Comparison of ENCODE assay signal across 14 cellular contexts in the genomic region with DNA sequence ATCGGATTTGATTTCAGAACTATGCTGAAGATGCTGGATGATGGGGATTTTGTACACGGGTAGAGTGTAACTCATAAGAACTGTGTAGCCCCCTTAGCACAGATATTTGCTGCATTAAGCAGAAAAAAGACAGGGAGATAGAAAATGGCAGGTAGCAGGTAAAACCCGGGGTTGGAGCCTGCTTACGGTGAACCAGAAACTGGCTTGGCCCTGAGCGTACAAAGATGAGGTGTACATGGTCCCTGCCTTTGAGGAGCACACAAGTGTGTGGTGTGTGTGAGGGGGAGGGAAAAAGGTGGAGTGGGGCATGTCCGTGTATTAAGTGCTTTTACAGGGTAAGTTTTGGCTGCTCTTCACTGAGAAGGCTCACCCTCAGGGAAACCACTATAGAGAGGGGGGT. TPM values are rescaled to one million over a fixed set of nuclear protein-coding genes. Genes with fewer than 3 reads are reported as not detected.
DNase-seq lines count a peak whose midpoint lies in the region; ATAC-seq and TF ChIP-seq lines count a peak whose summit lies in the region.
"Had no signal": no experiment of that assay in that cellular context is flagged by ENCODE, and none has a peak within 500 bp of the region (broad histone marks: within the 10 kb centered on the region; RNA-seq: fewer than 3 reads in every experiment).

No MANE protein-coding gene starts in this region.

- H3K4me3 ChIP-seq in right atrium auricular region (no peak overlapping the region), ascending aorta (peak overlapping the region; percentile 81 to 89), muscle layer of duodenum (ENCODE audit: low read depth in 1 of 2, low read length in 2 of 2) (peak overlapping the region; percentile 10 to 30), uterus (no peak overlapping the region), testis (no peak overlapping the region)

- DNase-seq in right atrium auricular region (ENCODE audit: low spot score) = no peak
- DNase-seq in left cardiac atrium = no peak
- peak in 1 of 2 donors; percentile 58 for DNase-seq in ascending aorta (ENCODE audit: low spot score in 2 of 2)
- DNase-seq in uterus = no peak
- no peak for DNase-seq in testis
- DNase-seq: activated gamma-delta T cell treated with Interleukin-2 at 50 U/mL for 16 hours, erythroblast, NCI-H1105, NCI-H446 treated with DMSO at 0.1 percent for 48 hours, OCI-M1 had no signal

- H3K36me3 ChIP-seq in right atrium auricular region = no peaks in the 10 kb centered on the region
- H3K36me3 ChIP-seq in ascending aorta = no peaks in the 10 kb centered on the region
- no peaks in the 10 kb centered on the region for H3K36me3 ChIP-seq in muscle layer of duodenum (ENCODE audit: control insufficient read depth in 1 of 2, insufficient read depth in 2 of 2, low read length in 2 of 2)
- H3K36me3 ChIP-seq in uterus = no peaks in the 10 kb centered on the region
- no peaks in the 10 kb centered on the region for H3K36me3 ChIP-seq in testis (ENCODE audit: low read depth, missing control alignments)

- H3K9me3 ChIP-seq in right atrium auricular region (no peaks in the 10 kb centered on the region), ascending aorta (no peaks in the 10 kb centered on the region), muscle layer of duodenum (ENCODE audit: control insufficient read depth in 1 of 2, low read length in 2 of 2) (no peaks in the 10 kb centered on the region), uterus (no peaks in the 10 kb centered on the region), testis (no peaks in the 10 kb centered on the region)

- no peak for TF ChIP-seq POLR2A in uterus (IDR thresholded peaks at IDR 0.05)
- no peak for TF ChIP-seq POLR2A in testis (IDR thresholded peaks at IDR 0.05)

- ATAC-seq in left cardiac atrium = no peak
- ATAC-seq in HG02678 (IDR thresholded peaks at IDR 0.05; ENCODE audit: unreplicated experiment) = no peak
- ATAC-seq: activated CD4-positive, CD25-positive, alpha-beta regulatory T cell treated with anti-CD3 and anti-CD28 coated beads, Interleukin-2, amount 50 U/mL, for 24 hours had no signal

- H3K27ac ChIP-seq in right atrium auricular region (peak overlapping the region; percentile 97 to 98), ascending aorta (peak overlapping the region; percentile 74 to 98), muscle layer of duodenum (ENCODE audit: low read length) (peak overlapping the region; percentile 82), uterus (peak overlapping the region; percentile 94 to 95), testis (no peak overlapping the region)
- H3K27ac ChIP-seq: C4-2B had no signal

- intact Hi-C loops in left cardiac atrium (cut with DNase I) = loop anchor here (10.0 kb wide), 4 partner anchors 107 to 797 kb away; a partner anchor contains a TSS
- intact Hi-C loops in ascending aorta (cut with DNase I) = no loop called here
- intact Hi-C loops in uterus (cut with DNase I; ENCODE audit: low total_unique reads) = loop anchor here (10.0 kb wide), 1 partner anchor 107 kb away; no protein-coding TSS in a partner anchor
- intact Hi-C loops in testis (cut with DNase I; ENCODE audit: low total_unique reads) = no loop called here

- H3K4me1 ChIP-seq in right atrium auricular region (peaks cover 0 to 79% of the 10 kb centered on the region in 2 donors), ascending aorta (peaks cover 0 to 43% of the 10 kb centered on the region in 2 donors), muscle layer of duodenum (ENCODE audit: control insufficient read depth in 1 of 2, insufficient read depth in 2 of 2, low read length in 2 of 2) (peaks cover 19 to 31% of the 10 kb centered on the region in 2 donors), uterus (peaks cover 0 to 4% of the 10 kb centered on the region in 2 donors), testis (peaks cover 12% of the 10 kb centered on the region)

- TF ChIP-seq CTCF in right atrium auricular region (IDR thresholded peaks at IDR 0.05) (no peak), ascending aorta (IDR thresholded peaks at IDR 0.05) (no peak), uterus (IDR thresholded peaks at IDR 0.05) (no peak), testis (IDR thresholded peaks at IDR 0.05) (no peak)

- H3K27me3 ChIP-seq in right atrium auricular region = no peaks in the 10 kb centered on the region
- H3K27me3 ChIP-seq in ascending aorta = no peaks in the 10 kb centered on the region
- no peaks in the 10 kb centered on the region for H3K27me3 ChIP-seq in muscle layer of duodenum (ENCODE audit: low read depth, low read length)
- H3K27me3 ChIP-seq in uterus = no peaks in the 10 kb centered on the region
- no peaks in the 10 kb centered on the region for H3K27me3 ChIP-seq in testis

- 86 to 94% methylated on average over 6 of the region's 6 CpGs for WGBS in testis, 2 donors

RNA-seq across cellular contexts. Expression of a gene that starts 3.5 kb away (rescaled TPM):
- total RNA-seq in right atrium auricular region (100 to 1,000 TPM; 117 to 186 TPM), left cardiac atrium (100 to 1,000 TPM; 152 to 181 TPM), ascending aorta (1,791 TPM), uterus (1,000 to 10,000 TPM in 1 of 4 donors, 100 to 1,000 TPM in 3; 180 to 1,374 (median 712) TPM), testis (100 to 1,000 TPM in 1 of 2 donors, 10 to 100 TPM in 1; 89.9 to 132 TPM)
- 135 TPM for polyA plus RNA-seq in testis (ENCODE audit: insufficient read depth, low read depth, low replicate concordance)

Comparison
In these comparisons a context has a peak if more than half of its experiments do, and no peak if none do; other contexts are left out.
1. H3K27ac ChIP-seq: peak in right atrium auricular region (2 of 2), ascending aorta (2 of 2), muscle layer of duodenum (single experiment) and uterus (2 of 2); none in testis (0 of 2).
2. H3K4me3 ChIP-seq: peak in ascending aorta (2 of 2) and muscle layer of duodenum (2 of 2); none in right atrium auricular region (0 of 2), uterus (0 of 2) and testis (0 of 2).
3. intact Hi-C loops: an anchor here in left cardiac atrium (10.0 kb wide) and uterus (10.0 kb wide); none called in ascending aorta and testis.